ENCODE assay signal across 8 cellular contexts in genomic region chr18:23689616-23690504, GRCh38. TPM values are rescaled to one million over a fixed set of nuclear protein-coding genes. Genes with fewer than 3 reads are reported as not detected.
DNase-seq lines count a peak whose midpoint lies in the region; ATAC-seq and TF ChIP-seq lines count a peak whose summit lies in the region.

No MANE protein-coding gene starts in this region.

- H3K27ac ChIP-seq in ACC112 (ENCODE audit: low read depth, low read length), result no peak overlapping the region
- H3K27ac ChIP-seq in H9 (ENCODE audit: insufficient read length, low read depth, low read length), result no peak overlapping the region
- peak overlapping the region in 7 of 12 donors; percentile 15 to 68 (median 53) for H3K27ac ChIP-seq in heart left ventricle
- H3K27ac ChIP-seq in psoas muscle, result no peak overlapping the region

- no peak overlapping the region for H2BK5ac ChIP-seq in H9 (ENCODE audit: insufficient read length, low read length)

- H3K36me3 ChIP-seq in ACC112 (ENCODE audit: insufficient read depth, low read length) (no peaks in the 10 kb centered on the region), heart left ventricle (no peaks in the 10 kb centered on the region), psoas muscle (ENCODE audit: insufficient read depth in 1 of 2, low read depth in 1 of 2) (no peaks in the 10 kb centered on the region)

- H3K14ac ChIP-seq in H9 (ENCODE audit: insufficient read depth, low read length), result no peak overlapping the region; the same call in 1 of the 2 replicates

- H3K27me3 ChIP-seq in ACC112 (ENCODE audit: insufficient read depth, low read length) (no peaks in the 10 kb centered on the region; the same call in 1 of the 2 replicates), H9 (ENCODE audit: insufficient read depth, low read length) (peaks cover 18% of the 10 kb centered on the region; the same call in 1 of the 2 replicates), heart left ventricle (peaks cover 0 to 46% (median 0%) of the 10 kb centered on the region in 9 donors), psoas muscle (ENCODE audit: insufficient read depth in 3 of 3, low read length in 2 of 3) (peaks cover 0 to 34% (median 11%) of the 10 kb centered on the region in 3 donors)

- no peak overlapping the region for H3K27ac Mint-ChIP-seq in H9
- no peak overlapping the region for H3K27ac Mint-ChIP-seq in activated T-cell treated with anti-CD3 and anti-CD28 coated beads, Interleukin-2, amount 50 U/mL, for 24 hours

- H3K9me3 ChIP-seq in H9 (ENCODE audit: control insufficient read depth, low read depth, low read length) (no peaks in the 10 kb centered on the region), heart left ventricle (no peaks in the 10 kb centered on the region), psoas muscle (no peaks in the 10 kb centered on the region)

- H3K36me3 Mint-ChIP-seq in H9 (ENCODE audit: insufficient read depth in 1 of 3, low read depth in 3 of 3), result no peaks in the 10 kb centered on the region; a peak in 1 of 7 replicates
- no peaks in the 10 kb centered on the region for H3K36me3 Mint-ChIP-seq in activated T-cell treated with anti-CD3 and anti-CD28 coated beads, Interleukin-2, amount 50 U/mL, for 24 hours (ENCODE audit: low read depth)

- H2BK20ac ChIP-seq in H9 (ENCODE audit: low read depth, low read length, poor library complexity, severe bottlenecking), result no peak overlapping the region

- no peak overlapping the region for H3K4ac ChIP-seq in H9 (ENCODE audit: low read depth, low read length)

- no peak for TF ChIP-seq POLR2A in heart left ventricle (IDR thresholded peaks at IDR 0.05)

- peaks cover 60% of the 10 kb centered on the region for H3K27me3 Mint-ChIP-seq in H9 (ENCODE audit: low read depth)
- peaks cover 51% of the 10 kb centered on the region for H3K27me3 Mint-ChIP-seq in activated T-cell treated with anti-CD3 and anti-CD28 coated beads, Interleukin-2, amount 50 U/mL, for 24 hours

- no peaks in the 10 kb centered on the region for H3K79me1 ChIP-seq in H9 (ENCODE audit: insufficient read depth, low read depth, low read length, poor library complexity, severe bottlenecking)

- DNase-seq in H9 (peak; percentile 52), heart left ventricle (peak in 3 of 5 donors; percentile 13 to 68 (median 26)), psoas muscle (peak in 1 of 2 donors; percentile 57), DMS153 (lab: John Stamatoyannopoulos, UW) (no peak), cortex of kidney (lab: John Stamatoyannopoulos, UW) (no peak)
- peak; percentile 45 for DNase-seq in activated T-cell treated with anti-CD3 and anti-CD28 coated beads, Interleukin-2, amount 50 U/mL, for 24 hours
- DNase-seq in effector CD8-positive, alpha-beta T cell (lab: John Stamatoyannopoulos, UW), result no peak

- H2AFZ ChIP-seq in ACC112 (ENCODE audit: low read length, unreplicated experiment) (peak overlapping the region; percentile 59), H9 (ENCODE audit: low read length) (no peak overlapping the region)

- H3K23me2 ChIP-seq in H9 (ENCODE audit: insufficient read length, low read depth, low read length, poor library complexity, severe bottlenecking), result peaks cover 7% of the 10 kb centered on the region

- no peaks in the 10 kb centered on the region for H4K20me1 ChIP-seq in H9 (ENCODE audit: control insufficient read depth, insufficient read depth, insufficient read length)

- H3K79me2 ChIP-seq in ACC112 (ENCODE audit: control insufficient read depth, insufficient read depth, low read length, unreplicated experiment), result no peaks in the 10 kb centered on the region
- H3K79me2 ChIP-seq in H9 (ENCODE audit: insufficient read depth, low read length), result no peaks in the 10 kb centered on the region

- TF ChIP-seq CTCF in H9 (conservative IDR thresholded peaks at IDR 0.05), result no peak
- peak in 2 of 12 donors; percentile 4 to 5 for TF ChIP-seq CTCF in heart left ventricle (IDR thresholded peaks at IDR 0.05)
- no peak for TF ChIP-seq CTCF in psoas muscle (IDR thresholded peaks at IDR 0.05)

- intact Hi-C loops in heart left ventricle (cut with DNase I), result loop anchor here in 1 of 10 donors (5.0 kb wide), 1 partner anchor 68 kb away; no protein-coding TSS in a partner anchor
- intact Hi-C loops in psoas muscle (cut with DNase I), result no loop called here

- no peak overlapping the region for H2AK5ac ChIP-seq in H9 (ENCODE audit: insufficient read length, low read length)

- no CpG with 5 or more reads among the region's 85 CpGs for WGBS in H9 (ENCODE audit: extremely low coverage, insufficient read length, low lambda C conversion rate)
- 2 to 3% (median 3%) methylated on average over 18 to 85 of the region's 85 CpGs for WGBS in heart left ventricle, 4 donors
- 4 to 9% (median 6%) methylated on average over 59 to 85 of the region's 85 CpGs for WGBS in psoas muscle, 3 donors

- H3K18ac ChIP-seq in H9 (ENCODE audit: insufficient read length, low read depth, low read length), result no peak overlapping the region

- no peaks in the 10 kb centered on the region for H3K9me3 Mint-ChIP-seq in H9
- no peaks in the 10 kb centered on the region for H3K9me3 Mint-ChIP-seq in activated T-cell treated with anti-CD3 and anti-CD28 coated beads, Interleukin-2, amount 50 U/mL, for 24 hours

- no peak overlapping the region for H4K5ac ChIP-seq in H9 (ENCODE audit: insufficient read length, low read depth, low read length)

- no peak overlapping the region for H2BK12ac ChIP-seq in H9 (ENCODE audit: insufficient read length, low read depth, low read length)

- H3K9ac ChIP-seq in H9 (ENCODE audit: extremely low read depth, insufficient read length, low read length), result no peak overlapping the region

- peaks cover 9 to 11% of the 10 kb centered on the region in 2 experiments for H3K4me1 Mint-ChIP-seq in H9
- peaks cover 11% of the 10 kb centered on the region for H3K4me1 Mint-ChIP-seq in activated T-cell treated with anti-CD3 and anti-CD28 coated beads, Interleukin-2, amount 50 U/mL, for 24 hours (ENCODE audit: low read depth)

- peak overlapping the region; percentile 47 for H3K4me2 ChIP-seq in H9 (ENCODE audit: insufficient read depth, insufficient read length, low read length)

- H3K4me1 ChIP-seq in ACC112 (ENCODE audit: control insufficient read depth, insufficient read depth, low read length, unreplicated experiment) (peaks cover 8% of the 10 kb centered on the region), H9 (ENCODE audit: insufficient read depth, low read length) (no peaks in the 10 kb centered on the region), heart left ventricle (peaks cover 0 to 20% (median 7%) of the 10 kb centered on the region in 12 donors), psoas muscle (no peaks in the 10 kb centered on the region)

- no peak overlapping the region for H4K8ac ChIP-seq in H9 (replicated peaks; ENCODE audit: insufficient read length, low read depth, low read length)

- H2BK15ac ChIP-seq in H9 (ENCODE audit: low read depth, low read length), result no peak overlapping the region

- H3K4me3 Mint-ChIP-seq in H9, result peak overlapping the region; percentile 60 to 78
- H3K4me3 Mint-ChIP-seq in activated T-cell treated with anti-CD3 and anti-CD28 coated beads, Interleukin-2, amount 50 U/mL, for 24 hours, result peak overlapping the region; percentile 61

- no peak overlapping the region for H3K23ac ChIP-seq in H9 (ENCODE audit: insufficient read length, low read depth, low read length)

- H3K4me3 ChIP-seq in ACC112 (ENCODE audit: low read depth, low read length) (peak overlapping the region; percentile 64), heart left ventricle (peak overlapping the region; percentile 39 to 86 (median 71)), psoas muscle (peak overlapping the region; percentile 69)

- no peak overlapping the region for H3T11ph ChIP-seq in H9 (ENCODE audit: low read length)

- no peak overlapping the region for H2BK120ac ChIP-seq in H9 (ENCODE audit: low read depth, low read length, poor library complexity, severe bottlenecking)

- peak in 3 of 4 donors; percentile 14 to 27 (median 26) for ATAC-seq in heart left ventricle
- peak in 2 of 4 donors; percentile 24 to 25 for ATAC-seq in psoas muscle

- H3K56ac ChIP-seq in H9 (ENCODE audit: insufficient read length, low read depth, low read length), result no peak overlapping the region

- H4K91ac ChIP-seq in H9 (ENCODE audit: insufficient read length, low read depth, low read length), result no peak overlapping the region

RNA-seq across cellular contexts. Expression of gene LAMA3, which starts 0.6 kb away (rescaled TPM):
- total RNA-seq in H9 (2021) (0.33 and 0.68 TPM in 2 replicates), heart left ventricle (1 to 10 TPM; 1.8 to 6.6 (median 3.3) TPM), psoas muscle (1 to 10 TPM in 3 of 4 donors, under 1 TPM in 1; 0.49 to 4.2 (median 1.8) TPM)
- polyA plus RNA-seq in heart left ventricle (1 to 10 TPM; 1.2 to 1.3 TPM), psoas muscle (1 to 10 TPM in 1 of 3 donors, under 1 TPM in 2; 0.55 to 2.7 (median 0.62) TPM)

RNA-seq across cellular contexts. Expression of gene ANKRD29, which starts 27.1 kb away (rescaled TPM):
- 1.9 and 2.1 TPM in 2 replicates for total RNA-seq in H9 (2021)
- total RNA-seq in heart left ventricle, result 1 to 10 TPM; 1.9 to 7.1 (median 5.4) TPM
- polyA plus RNA-seq in heart left ventricle, result 1 to 10 TPM; 1.7 to 3.1 TPM
- total RNA-seq in psoas muscle, result 1 to 10 TPM in 1 of 4 donors, under 1 TPM in 3; 0.57 to 2.1 (median 0.77) TPM
- polyA plus RNA-seq in psoas muscle, result 1 to 10 TPM; 1.1 to 1.3 (median 1.2) TPM

Comparison
In these comparisons a context has a peak if more than half of its experiments do, and no peak if none do; other contexts are left out.
1. H3K27ac ChIP-seq: peak in heart left ventricle (7 of 12); none in ACC112 (single experiment), H9 (single experiment) and psoas muscle (single experiment).
2. DNase-seq: peak in H9 (single experiment), activated T-cell treated with anti-CD3 and anti-CD28 coated beads, Interleukin-2, amount 50 U/mL, for 24 hours (single experiment) and heart left ventricle (3 of 5); none in DMS153 (single experiment), cortex of kidney (single experiment) and effector CD8-positive, alpha-beta T cell (single experiment).
3. Peak in every context shown above with its lines, with median percentiles within 50 percentile points of each other: H3K4me3 ChIP-seq.